Comparison of ENCODE assay signal across 14 cellular contexts in the genomic region with DNA sequence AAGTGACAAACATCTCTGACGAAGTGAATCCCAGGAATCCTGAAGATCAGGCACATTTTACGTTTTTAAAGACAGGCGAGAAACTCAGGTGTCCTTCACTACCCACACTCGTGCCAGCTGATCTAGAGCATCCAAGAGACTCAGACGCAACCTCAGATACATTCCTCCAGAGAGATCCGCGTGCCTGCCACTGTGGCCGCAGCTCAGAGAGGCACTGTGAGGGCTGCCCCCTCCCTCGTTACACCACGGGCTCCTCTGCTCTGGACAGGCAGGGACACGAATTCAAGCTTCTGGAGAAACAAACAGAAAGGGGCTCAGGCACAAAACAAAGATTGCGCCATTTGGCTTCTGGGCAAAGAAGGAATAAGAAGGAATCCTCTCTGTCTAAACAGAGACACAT.
A peak's percentile ranks its signal among the peaks of the same experiment; 100 is the strongest.
DNase-seq lines count a peak whose midpoint lies in the region; ATAC-seq and TF ChIP-seq lines count a peak whose summit lies in the region.
"Had no signal": no experiment of that assay in that cellular context is flagged by ENCODE, and none has a peak within 500 bp of the region (broad histone marks: within the 10 kb centered on the region; RNA-seq: fewer than 3 reads in every experiment).

No MANE protein-coding gene starts in this region.

- H3K36me3 ChIP-seq in Caco-2 (ENCODE audit: control insufficient read depth, insufficient read depth, low read length): no peaks in the 10 kb centered on the region

- POLR2A ChIA-PET in WTC11 (lab: Charles Lee) (no interaction called here), Caco-2 (lab: Charles Lee) (no interaction called here)

- H3K36me3 Mint-ChIP-seq in activated naive CD4-positive, alpha-beta T cell treated with anti-CD3 and anti-CD28 coated beads, Interleukin-2, amount 10 ng/mL, durations not matched to agents 7 days and 5 days: peaks cover 70% of the 10 kb centered on the region
- H3K36me3 Mint-ChIP-seq in WTC11 (peaks cover 33% of the 10 kb centered on the region), Caco-2 (ENCODE audit: insufficient read depth, unreplicated experiment) (peaks cover 5% of the 10 kb centered on the region)

- no peaks in the 10 kb centered on the region for H3K4me1 Mint-ChIP-seq in activated naive CD4-positive, alpha-beta T cell treated with anti-CD3 and anti-CD28 coated beads, Interleukin-2, amount 10 ng/mL, durations not matched to agents 7 days and 5 days
- no peaks in the 10 kb centered on the region for H3K4me1 Mint-ChIP-seq in WTC11
- H3K4me1 Mint-ChIP-seq in Caco-2 (ENCODE audit: low read depth, unreplicated experiment): no peaks in the 10 kb centered on the region

- H3K9me3 Mint-ChIP-seq in activated naive CD4-positive, alpha-beta T cell treated with anti-CD3 and anti-CD28 coated beads, Interleukin-2, amount 10 ng/mL, durations not matched to agents 7 days and 5 days: peaks cover 3% of the 10 kb centered on the region
- H3K9me3 Mint-ChIP-seq in WTC11: peaks cover 3% of the 10 kb centered on the region; the same call in 1 of the 2 replicates
- no peaks in the 10 kb centered on the region for H3K9me3 Mint-ChIP-seq in Caco-2 (ENCODE audit: unreplicated experiment)

- H3K27me3 ChIP-seq in dorsolateral prefrontal cortex (no peaks in the 10 kb centered on the region), Caco-2 (replicated peaks; ENCODE audit: control insufficient read depth, insufficient read depth, low read length) (no peaks in the 10 kb centered on the region)
- H3K27me3 ChIP-seq: BLaER1 had no signal

- no peak for DNase-seq in activated naive CD4-positive, alpha-beta T cell treated with anti-CD3 and anti-CD28 coated beads, Interleukin-2, amount 10 ng/mL, durations not matched to agents 7 days and 5 days
- DNase-seq in activated naive CD4-positive, alpha-beta T cell treated with anti-CD3 and anti-CD28 coated beads, Interleukin-2, amount 50 U/mL, for 16 hours: no peak
- DNase-seq in WTC11 (ENCODE audit: low spot score) (no peak), dorsolateral prefrontal cortex (no peak), Caco-2 (no peak)
- DNase-seq: 8988T, AML-193, Calu3, DMS 273 treated with DMSO at 0.1 percent for 48 hours, GM23248 had no signal

- no peaks in the 10 kb centered on the region for H3K4me1 ChIP-seq in Caco-2

- intact Hi-C loops in dorsolateral prefrontal cortex (cut with DNase I): loop anchor here in 1 of 2 donors (2.0 kb wide), 1 partner anchor 22 kb away; no protein-coding TSS in a partner anchor
- intact Hi-C loops in Caco-2 (cut with micrococcal nuclease; ENCODE audit: unreplicated experiment): no loop called here

- no peak overlapping the region for H3K4me3 Mint-ChIP-seq in activated naive CD4-positive, alpha-beta T cell treated with anti-CD3 and anti-CD28 coated beads, Interleukin-2, amount 10 ng/mL, durations not matched to agents 7 days and 5 days
- no peak overlapping the region for H3K4me3 Mint-ChIP-seq in WTC11
- H3K4me3 Mint-ChIP-seq in Caco-2 (ENCODE audit: unreplicated experiment): no peak overlapping the region

- H3K9me3 ChIP-seq in Caco-2: no peaks in the 10 kb centered on the region
- H3K9me3 ChIP-seq: BLaER1 had no signal

- BruUV-seq in Caco-2 (replicated peaks; lab: Mats Ljungman, UMichigan): no TSS peak

- TF ChIP-seq CTCF in WTC11 (IDR thresholded peaks at IDR 0.05): no peak
- TF ChIP-seq CTCF in dorsolateral prefrontal cortex (IDR thresholded peaks at IDR 0.05 in 54 of 56, conservative IDR thresholded peaks at IDR 0.05 in 2 of 56; ENCODE audit: low read depth in 1 of 56, partially characterized antibody in 56 of 56): no peak
- TF ChIP-seq CTCF in Caco-2 (IDR thresholded peaks at IDR 0.05; ENCODE audit: insufficient read depth in 1 of 2, low read depth in 1 of 2, low read length in 1 of 2, severe bottlenecking in 1 of 2, unreplicated experiment in 1 of 2): no peak

- no peak overlapping the region for H3K4me3 ChIP-seq in dorsolateral prefrontal cortex
- H3K4me3 ChIP-seq in Caco-2 (ENCODE audit: low read depth, low read length): no peak overlapping the region
- H3K4me3 ChIP-seq: BLaER1, GM23248 had no signal

- H3K27ac Mint-ChIP-seq in activated naive CD4-positive, alpha-beta T cell treated with anti-CD3 and anti-CD28 coated beads, Interleukin-2, amount 10 ng/mL, durations not matched to agents 7 days and 5 days: peak overlapping the region; percentile 33
- 0 out of 2 replicates have a peak overlapping the region, but pooled peaks have one; percentile 24 for H3K27ac Mint-ChIP-seq in WTC11
- no peak overlapping the region for H3K27ac Mint-ChIP-seq in Caco-2 (ENCODE audit: unreplicated experiment)

- CTCF ChIA-PET in activated naive CD4-positive, alpha-beta T cell treated with anti-CD3 and anti-CD28 coated beads, Interleukin-2, amount 10 ng/mL, durations not matched to agents 7 days and 5 days (lab: Charles Lee): interaction anchor here (0.9 to 1.6 kb wide), 2 partner anchors 11 to 14 kb away, joined by 3 to 9 read pairs; no protein-coding TSS in a partner anchor
- CTCF ChIA-PET in WTC11 (lab: Charles Lee): interaction anchor here (1.2 kb wide), 1 partner anchor 10 kb away, joined by 3 read pairs; no protein-coding TSS in a partner anchor
- CTCF ChIA-PET in Caco-2 (lab: Charles Lee): no interaction called here

- H3K27ac ChIP-seq in dorsolateral prefrontal cortex: peak overlapping the region in 57 of 59 donors; percentile 42 to 98 (median 91)
- H3K27ac ChIP-seq in temporal lobe (ENCODE audit: low read depth, low read length): peak overlapping the region; percentile 98
- H3K27ac ChIP-seq: BLaER1, GM23248 had no signal

- no peaks in the 10 kb centered on the region for H3K27me3 Mint-ChIP-seq in activated naive CD4-positive, alpha-beta T cell treated with anti-CD3 and anti-CD28 coated beads, Interleukin-2, amount 10 ng/mL, durations not matched to agents 7 days and 5 days
- H3K27me3 Mint-ChIP-seq in WTC11 (ENCODE audit: low read depth) (no peaks in the 10 kb centered on the region), Caco-2 (ENCODE audit: insufficient read depth, unreplicated experiment) (no peaks in the 10 kb centered on the region)

- ATAC-seq in WTC11 (no peak), GM21423 (IDR thresholded peaks at IDR 0.05; ENCODE audit: unreplicated experiment) (no peak)
- ATAC-seq: HCT116 had no signal

TF ChIP-seq in WTC11, 78 proteins besides CTCF, POLR2A, EP300 and RAD21 (continues in another document):
- TF ChIP-seq, protein P1, sequence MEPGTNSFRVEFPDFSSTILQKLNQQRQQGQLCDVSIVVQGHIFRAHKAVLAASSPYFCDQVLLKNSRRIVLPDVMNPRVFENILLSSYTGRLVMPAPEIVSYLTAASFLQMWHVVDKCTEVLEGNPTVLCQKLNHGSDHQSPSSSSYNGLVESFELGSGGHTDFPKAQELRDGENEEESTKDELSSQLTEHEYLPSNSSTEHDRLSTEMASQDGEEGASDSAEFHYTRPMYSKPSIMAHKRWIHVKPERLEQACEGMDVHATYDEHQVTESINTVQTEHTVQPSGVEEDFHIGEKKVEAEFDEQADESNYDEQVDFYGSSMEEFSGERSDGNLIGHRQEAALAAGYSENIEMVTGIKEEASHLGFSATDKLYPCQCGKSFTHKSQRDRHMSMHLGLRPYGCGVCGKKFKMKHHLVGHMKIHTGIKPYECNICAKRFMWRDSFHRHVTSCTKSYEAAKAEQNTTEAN (CRISPR knock-in tag; IDR thresholded peaks at IDR 0.05): no peak
- TF ChIP-seq, protein P2, sequence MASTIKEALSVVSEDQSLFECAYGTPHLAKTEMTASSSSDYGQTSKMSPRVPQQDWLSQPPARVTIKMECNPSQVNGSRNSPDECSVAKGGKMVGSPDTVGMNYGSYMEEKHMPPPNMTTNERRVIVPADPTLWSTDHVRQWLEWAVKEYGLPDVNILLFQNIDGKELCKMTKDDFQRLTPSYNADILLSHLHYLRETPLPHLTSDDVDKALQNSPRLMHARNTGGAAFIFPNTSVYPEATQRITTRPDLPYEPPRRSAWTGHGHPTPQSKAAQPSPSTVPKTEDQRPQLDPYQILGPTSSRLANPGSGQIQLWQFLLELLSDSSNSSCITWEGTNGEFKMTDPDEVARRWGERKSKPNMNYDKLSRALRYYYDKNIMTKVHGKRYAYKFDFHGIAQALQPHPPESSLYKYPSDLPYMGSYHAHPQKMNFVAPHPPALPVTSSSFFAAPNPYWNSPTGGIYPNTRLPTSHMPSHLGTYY (CRISPR knock-in tag; IDR thresholded peaks at IDR 0.05): no peak
- TF ChIP-seq, protein P3, sequence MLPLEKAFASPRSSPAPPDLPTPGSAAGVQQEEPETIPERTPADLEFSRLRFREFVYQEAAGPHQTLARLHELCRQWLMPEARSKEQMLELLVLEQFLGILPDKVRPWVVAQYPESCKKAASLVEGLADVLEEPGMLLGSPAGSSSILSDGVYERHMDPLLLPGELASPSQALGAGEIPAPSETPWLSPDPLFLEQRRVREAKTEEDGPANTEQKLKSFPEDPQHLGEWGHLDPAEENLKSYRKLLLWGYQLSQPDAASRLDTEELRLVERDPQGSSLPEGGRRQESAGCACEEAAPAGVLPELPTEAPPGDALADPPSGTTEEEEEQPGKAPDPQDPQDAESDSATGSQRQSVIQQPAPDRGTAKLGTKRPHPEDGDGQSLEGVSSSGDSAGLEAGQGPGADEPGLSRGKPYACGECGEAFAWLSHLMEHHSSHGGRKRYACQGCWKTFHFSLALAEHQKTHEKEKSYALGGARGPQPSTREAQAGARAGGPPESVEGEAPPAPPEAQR (CRISPR knock-in tag; IDR thresholded peaks at IDR 0.05): no peak
- no peak for TF ChIP-seq MYBL2 (CRISPR knock-in tag; IDR thresholded peaks at IDR 0.05)
- no peak for TF ChIP-seq NFE2L1 (CRISPR knock-in tag; IDR thresholded peaks at IDR 0.05)
- TF ChIP-seq, protein P4, sequence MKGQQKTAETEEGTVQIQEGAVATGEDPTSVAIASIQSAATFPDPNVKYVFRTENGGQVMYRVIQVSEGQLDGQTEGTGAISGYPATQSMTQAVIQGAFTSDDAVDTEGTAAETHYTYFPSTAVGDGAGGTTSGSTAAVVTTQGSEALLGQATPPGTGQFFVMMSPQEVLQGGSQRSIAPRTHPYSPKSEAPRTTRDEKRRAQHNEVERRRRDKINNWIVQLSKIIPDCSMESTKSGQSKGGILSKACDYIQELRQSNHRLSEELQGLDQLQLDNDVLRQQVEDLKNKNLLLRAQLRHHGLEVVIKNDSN (CRISPR knock-in tag; IDR thresholded peaks at IDR 0.05): no peak
- no peak for TF ChIP-seq PRRX2 (CRISPR knock-in tag; IDR thresholded peaks at IDR 0.05)
- TF ChIP-seq, protein P5, sequence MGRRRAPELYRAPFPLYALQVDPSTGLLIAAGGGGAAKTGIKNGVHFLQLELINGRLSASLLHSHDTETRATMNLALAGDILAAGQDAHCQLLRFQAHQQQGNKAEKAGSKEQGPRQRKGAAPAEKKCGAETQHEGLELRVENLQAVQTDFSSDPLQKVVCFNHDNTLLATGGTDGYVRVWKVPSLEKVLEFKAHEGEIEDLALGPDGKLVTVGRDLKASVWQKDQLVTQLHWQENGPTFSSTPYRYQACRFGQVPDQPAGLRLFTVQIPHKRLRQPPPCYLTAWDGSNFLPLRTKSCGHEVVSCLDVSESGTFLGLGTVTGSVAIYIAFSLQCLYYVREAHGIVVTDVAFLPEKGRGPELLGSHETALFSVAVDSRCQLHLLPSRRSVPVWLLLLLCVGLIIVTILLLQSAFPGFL (CRISPR knock-in tag; IDR thresholded peaks at IDR 0.05; ENCODE audit: borderline replicate concordance): no peak
- no peak for TF ChIP-seq GABPB1 (CRISPR knock-in tag; IDR thresholded peaks at IDR 0.05)
- TF ChIP-seq ZNF423 (CRISPR knock-in tag; IDR thresholded peaks at IDR 0.05): no peak
- TF ChIP-seq SP1 (CRISPR knock-in tag; conservative IDR thresholded peaks at IDR 0.05): no peak
